Comparison of ENCODE assay signal across 8 cellular contexts in genomic region chrX:65679071-65679540, GRCh38. TPM values are rescaled to one million over a fixed set of nuclear protein-coding genes. Genes with fewer than 3 reads are reported as not detected.
A peak's percentile ranks its signal among the peaks of the same experiment; 100 is the strongest.
DNase-seq lines count a peak whose midpoint lies in the region; ATAC-seq and TF ChIP-seq lines count a peak whose summit lies in the region.

No MANE protein-coding gene starts in this region.

- ATAC-seq in GM21786 (IDR thresholded peaks at IDR 0.05; ENCODE audit: unreplicated experiment) (no peak), WTC11 (no peak)

- no peak for TF ChIP-seq POLR2A in breast epithelium (IDR thresholded peaks at IDR 0.05)

- H3K4me1 Mint-ChIP-seq in CD14-positive monocyte (peaks cover 77% of the 10 kb centered on the region), WTC11 (peaks cover 15% of the 10 kb centered on the region)

- H3K27ac Mint-ChIP-seq in CD14-positive monocyte (peak overlapping the region; percentile 83 to 95 (median 88)), WTC11 (no peak overlapping the region)

- H3K9ac ChIP-seq in mucosa of rectum (ENCODE audit: low read depth in 1 of 2, low read length in 2 of 2), result no peak overlapping the region

- H3K9me3 Mint-ChIP-seq in CD14-positive monocyte (no peaks in the 10 kb centered on the region), WTC11 (no peaks in the 10 kb centered on the region)

- peak overlapping the region in 1 of 2 donors; percentile 81 for H3K4me3 Mint-ChIP-seq in CD14-positive monocyte
- no peak overlapping the region for H3K4me3 Mint-ChIP-seq in WTC11

- CTCF ChIA-PET in WTC11 (lab: Charles Lee), result interaction anchor here (1.0 kb wide), 1 partner anchor 47 kb away, joined by 4 read pairs; no protein-coding TSS in a partner anchor

- no peak for DNase-seq in CD14-positive monocyte (ENCODE audit: low spot score)
- peak; percentile 7 for DNase-seq in NCI-H460 (ENCODE audit: extremely low read depth, low read depth)
- no peak for DNase-seq in breast epithelium (ENCODE audit: low spot score in 2 of 2)
- DNase-seq in glomerular visceral epithelial cell (ENCODE audit: extremely low spot score), result no peak
- DNase-seq in DMS114 treated with DMSO at 0.1 percent for 48 hours (lab: John Stamatoyannopoulos, UW; ENCODE audit: unreplicated experiment), result no peak
- DNase-seq in WTC11 (ENCODE audit: low spot score), result no peak

- H3K36me3 ChIP-seq in breast epithelium, result no peaks in the 10 kb centered on the region
- no peaks in the 10 kb centered on the region for H3K36me3 ChIP-seq in mucosa of rectum (ENCODE audit: control insufficient read depth in 2 of 2, insufficient read depth in 2 of 2, low read length in 2 of 2)

- TF ChIP-seq CTCF in CD14-positive monocyte (IDR thresholded peaks at IDR 0.05) (no peak), breast epithelium (IDR thresholded peaks at IDR 0.05) (no peak), WTC11 (IDR thresholded peaks at IDR 0.05) (no peak)

- H3K27ac ChIP-seq in breast epithelium, result peak overlapping the region; percentile 80 to 81
- H3K27ac ChIP-seq in mucosa of rectum (ENCODE audit: low read depth in 2 of 2, low read length in 2 of 2), result peak overlapping the region; percentile 53 to 74

- H3K9me3 ChIP-seq in breast epithelium (no peaks in the 10 kb centered on the region), mucosa of rectum (ENCODE audit: control insufficient read depth in 2 of 2, low read length in 2 of 2) (no peaks in the 10 kb centered on the region)

- H3K27me3 Mint-ChIP-seq in CD14-positive monocyte (ENCODE audit: low read depth in 3 of 3), result peaks cover 0 to 24% (median 1%) of the 10 kb centered on the region in 3 donors
- no peaks in the 10 kb centered on the region for H3K27me3 Mint-ChIP-seq in WTC11 (ENCODE audit: low read depth)

- no peaks in the 10 kb centered on the region for H3K4me1 ChIP-seq in breast epithelium
- peaks cover 4 to 7% of the 10 kb centered on the region in 2 donors for H3K4me1 ChIP-seq in mucosa of rectum (ENCODE audit: control insufficient read depth in 2 of 2, insufficient read depth in 2 of 2, low read length in 2 of 2)

- peaks cover 0 to 12% of the 10 kb centered on the region in 2 donors for H3K27me3 ChIP-seq in breast epithelium
- H3K27me3 ChIP-seq in mucosa of rectum (ENCODE audit: control insufficient read depth in 2 of 2, insufficient read depth in 2 of 2, low read length in 2 of 2), result no peaks in the 10 kb centered on the region

- intact Hi-C loops in CD14-positive monocyte (cut with micrococcal nuclease) (loop anchor here (10.0 kb wide), 2 partner anchors 84 to 326 kb away; no protein-coding TSS in a partner anchor), breast epithelium (cut with DNase I; ENCODE audit: low total_unique reads) (no loop called here)

- POLR2A ChIA-PET in WTC11 (lab: Charles Lee), result interaction anchor here (0.7 kb wide), 1 partner anchor 10 kb away, joined by 3 read pairs; no protein-coding TSS in a partner anchor

- H3K4me3 ChIP-seq in breast epithelium, result no peak overlapping the region
- H3K4me3 ChIP-seq in mucosa of rectum (ENCODE audit: low read length in 2 of 2), result no peak overlapping the region

- H3K36me3 Mint-ChIP-seq in CD14-positive monocyte (peaks cover 19 to 25% of the 10 kb centered on the region in 2 donors), WTC11 (no peaks in the 10 kb centered on the region)

TF ChIP-seq in WTC11, 78 proteins besides CTCF, POLR2A, EP300 and RAD21 (continues in another document):
- no peak for TF ChIP-seq EMX1 (CRISPR knock-in tag; IDR thresholded peaks at IDR 0.05)
- no peak for TF ChIP-seq ZNF671 (CRISPR knock-in tag; IDR thresholded peaks at IDR 0.05)
- no peak for TF ChIP-seq GTF2I (CRISPR knock-in tag; conservative IDR thresholded peaks at IDR 0.05)
- TF ChIP-seq KAT7 (CRISPR knock-in tag; IDR thresholded peaks at IDR 0.05; ENCODE audit: borderline replicate concordance), result no peak
- TF ChIP-seq OVOL2 (CRISPR knock-in tag; IDR thresholded peaks at IDR 0.05; ENCODE audit: borderline replicate concordance), result no peak
- TF ChIP-seq FOXP1 (CRISPR knock-in tag; IDR thresholded peaks at IDR 0.05; ENCODE audit: borderline replicate concordance), result no peak
- no peak for TF ChIP-seq PRDM15 (CRISPR knock-in tag; IDR thresholded peaks at IDR 0.05)
- no peak for TF ChIP-seq E2F1 (CRISPR knock-in tag; IDR thresholded peaks at IDR 0.05)
- TF ChIP-seq ZNF232 (CRISPR knock-in tag; IDR thresholded peaks at IDR 0.05), result no peak
- no peak for TF ChIP-seq ETV6 (CRISPR knock-in tag; IDR thresholded peaks at IDR 0.05)
- no peak for TF ChIP-seq CREM (CRISPR knock-in tag; IDR thresholded peaks at IDR 0.05)
- TF ChIP-seq ATF6 (CRISPR knock-in tag; IDR thresholded peaks at IDR 0.05), result no peak
- no peak for TF ChIP-seq NFE2L1 (CRISPR knock-in tag; IDR thresholded peaks at IDR 0.05)
- TF ChIP-seq ATF1 (CRISPR knock-in tag; IDR thresholded peaks at IDR 0.05), result no peak
- no peak for TF ChIP-seq ZNF281 (CRISPR knock-in tag; IDR thresholded peaks at IDR 0.05)

RNA-seq across cellular contexts. Expression of gene MSN, which starts 11.7 kb away (rescaled TPM):
- 100 to 1,000 TPM; 691 to 888 TPM for polyA plus RNA-seq in CD14-positive monocyte
- 238 and 251 TPM in 2 replicates for total RNA-seq in NCI-H460 (2014; rRNA removed; shearing (Covaris generic))
- polyA plus RNA-seq in NCI-H460 (2014; cell fraction: nucleus; rRNA removed), result 166 and 205 TPM in 2 replicates
- 100 to 1,000 TPM; 132 to 190 (median 182) TPM for total RNA-seq in breast epithelium
- total RNA-seq in WTC11 (2021), result 91.2 to 130 TPM (median 129 TPM) in 3 replicates
